8 cellular contexts compared by ENCODE assay signal in genomic region chr11:128726464-128727139, GRCh38. TPM values are rescaled to one million over a fixed set of nuclear protein-coding genes. Genes with fewer than 3 reads are reported as not detected.
DNase-seq lines count a peak whose midpoint lies in the region; ATAC-seq and TF ChIP-seq lines count a peak whose summit lies in the region.

No MANE protein-coding gene starts in this region.

- H3K27ac ChIP-seq in trophoblast cell (ENCODE audit: low read depth, low read length) (no peak overlapping the region), ovary (no peak overlapping the region)

- H3K36me3 ChIP-seq in trophoblast cell (ENCODE audit: control insufficient read depth in 1 of 2, insufficient read depth in 2 of 2, low read length in 2 of 2) (no peaks in the 10 kb centered on the region), ovary (no peaks in the 10 kb centered on the region)

- TF ChIP-seq EP300 in ovary (IDR thresholded peaks at IDR 0.05) = no peak

- H3K4me1 Mint-ChIP-seq in activated CD4-positive, alpha-beta T cell treated with anti-CD3 and anti-CD28 coated beads, Interleukin-2, amount 10 ng/mL, durations not matched to agents 24 days and 14 days = peaks cover 88% of the 10 kb centered on the region
- peaks cover 88 to 99% (median 97%) of the 10 kb centered on the region in 3 donors for H3K4me1 Mint-ChIP-seq in naive B cell

- H2BK12ac ChIP-seq in trophoblast cell (ENCODE audit: low read length) = no peak overlapping the region

- no peaks in the 10 kb centered on the region for H3K9me3 ChIP-seq in trophoblast cell (ENCODE audit: insufficient read depth, low read depth, low read length)
- no peaks in the 10 kb centered on the region for H3K9me3 ChIP-seq in ovary

- H3K23ac ChIP-seq in trophoblast cell (ENCODE audit: low read length) = no peak overlapping the region

- TF ChIP-seq CTCF in ovary (IDR thresholded peaks at IDR 0.05) = no peak

- peak overlapping the region; percentile 83 for H3K27ac Mint-ChIP-seq in activated CD4-positive, alpha-beta T cell treated with anti-CD3 and anti-CD28 coated beads, Interleukin-2, amount 10 ng/mL, durations not matched to agents 24 days and 14 days
- H3K27ac Mint-ChIP-seq in naive B cell = peak overlapping the region; percentile 36 to 98 (median 95)

- H3K36me3 Mint-ChIP-seq in activated CD4-positive, alpha-beta T cell treated with anti-CD3 and anti-CD28 coated beads, Interleukin-2, amount 10 ng/mL, durations not matched to agents 24 days and 14 days (ENCODE audit: low read depth) = peaks cover 25% of the 10 kb centered on the region
- H3K36me3 Mint-ChIP-seq in naive B cell = peaks cover 14 to 17% of the 10 kb centered on the region in 2 donors

- intact Hi-C loops in activated CD4-positive, alpha-beta T cell treated with anti-CD3 and anti-CD28 coated beads, Interleukin-2, amount 10 ng/mL, durations not matched to agents 24 days and 14 days (cut with micrococcal nuclease) = loop anchor here (1.0 kb wide), 1 partner anchor 9 kb away; no protein-coding TSS in a partner anchor
- intact Hi-C loops in ovary (cut with DNase I) = no loop called here

- H3K4me3 Mint-ChIP-seq in activated CD4-positive, alpha-beta T cell treated with anti-CD3 and anti-CD28 coated beads, Interleukin-2, amount 10 ng/mL, durations not matched to agents 24 days and 14 days = peak overlapping the region; percentile 83
- H3K4me3 Mint-ChIP-seq in naive B cell = peak overlapping the region; percentile 80 to 93 (median 88)

- no peaks in the 10 kb centered on the region for H3K27me3 ChIP-seq in trophoblast cell (ENCODE audit: insufficient read depth, low read length)
- no peaks in the 10 kb centered on the region for H3K27me3 ChIP-seq in ovary

- H3K79me1 ChIP-seq in trophoblast cell (ENCODE audit: low read length) = no peaks in the 10 kb centered on the region

- H3K4me1 ChIP-seq in trophoblast cell (ENCODE audit: control insufficient read depth in 1 of 2, insufficient read depth in 2 of 2, low read length in 2 of 2) (peaks cover 0 to 2% of the 10 kb centered on the region in 2 experiments), ovary (ENCODE audit: insufficient read depth) (no peaks in the 10 kb centered on the region)

- H3K79me2 ChIP-seq in trophoblast cell (ENCODE audit: control insufficient read depth, insufficient read depth, low read length, poor library complexity) = no peaks in the 10 kb centered on the region

- H3K4me2 ChIP-seq in trophoblast cell (ENCODE audit: low read length) = no peak overlapping the region

- ATAC-seq in HG03378 (IDR thresholded peaks at IDR 0.05; ENCODE audit: unreplicated experiment) (peak; percentile 36), naive B cell (ENCODE audit: low read depth in 2 of 2) (peak; percentile 86 to 89)

- no peak overlapping the region for H4K8ac ChIP-seq in trophoblast cell (ENCODE audit: low read depth, low read length)

- H3K14ac ChIP-seq in trophoblast cell (ENCODE audit: low read length) = no peak overlapping the region

- H3K9ac ChIP-seq in trophoblast cell (ENCODE audit: low read length) = no peak overlapping the region

- H2AK5ac ChIP-seq in trophoblast cell (ENCODE audit: low read length) = no peak overlapping the region

- H2BK5ac ChIP-seq in trophoblast cell (ENCODE audit: low read depth, low read length, poor library complexity) = no peak overlapping the region

- no peak for TF ChIP-seq POLR2A in ovary (IDR thresholded peaks at IDR 0.05)

- H3K4me3 ChIP-seq in trophoblast cell (ENCODE audit: low read depth, low read length) (no peak overlapping the region), ovary (no peak overlapping the region)

- no peak overlapping the region for H2BK120ac ChIP-seq in trophoblast cell (ENCODE audit: insufficient read depth, low read length, poor library complexity)

- no CpG with 5 or more reads among the region's 8 CpGs for WGBS in trophoblast cell (ENCODE audit: extremely low coverage, insufficient coverage, insufficient read length)
- WGBS in ovary, 3 donors = 76 to 81% (median 80%) methylated on average over 8 of the region's 8 CpGs

- no peaks in the 10 kb centered on the region for H3K9me3 Mint-ChIP-seq in activated CD4-positive, alpha-beta T cell treated with anti-CD3 and anti-CD28 coated beads, Interleukin-2, amount 10 ng/mL, durations not matched to agents 24 days and 14 days
- peaks cover 0 to 4% (median 0%) of the 10 kb centered on the region in 7 donors for H3K9me3 Mint-ChIP-seq in naive B cell

- H3K18ac ChIP-seq in trophoblast cell (ENCODE audit: low read length) = no peak overlapping the region

- H3K27me3 Mint-ChIP-seq in activated CD4-positive, alpha-beta T cell treated with anti-CD3 and anti-CD28 coated beads, Interleukin-2, amount 10 ng/mL, durations not matched to agents 24 days and 14 days = no peaks in the 10 kb centered on the region
- H3K27me3 Mint-ChIP-seq in naive B cell = no peaks in the 10 kb centered on the region

- peak in 4 of 6 experiments; percentile 37 to 72 (median 70) for DNase-seq in stimulated activated naive CD4-positive, alpha-beta T cell (lab: John Stamatoyannopoulos, UW)
- DNase-seq in stimulated activated naive CD4-positive, alpha-beta T cell treated with Interleukin-2 at 50 U/mL for 16 hours (lab: John Stamatoyannopoulos, UW) = no peak
- peak; percentile 80 for DNase-seq in activated CD4-positive, alpha-beta T cell treated with anti-CD3 and anti-CD28 coated beads, Interleukin-2, amount 10 ng/mL, durations not matched to agents 24 days and 14 days
- DNase-seq in naive B cell (peak; percentile 80), trophoblast cell (no peak), HK-2 (ENCODE audit: unreplicated experiment) (no peak), ovary (no peak)

- H4K91ac ChIP-seq in trophoblast cell (ENCODE audit: low read depth, low read length) = no peak overlapping the region

- no peak overlapping the region for H2AFZ ChIP-seq in trophoblast cell (ENCODE audit: insufficient read depth, low read length, poor library complexity)

- H4K12ac ChIP-seq in trophoblast cell (ENCODE audit: low read depth, low read length) = no peak overlapping the region

- H3K4ac ChIP-seq in trophoblast cell (ENCODE audit: low read depth, low read length) = no peak overlapping the region

RNA-seq across cellular contexts. Expression of gene FLI1, which starts 32.7 kb away (rescaled TPM):
- total RNA-seq in activated CD4-positive, alpha-beta T cell treated with anti-CD3 and anti-CD28 coated beads, Interleukin-2, amount 10 ng/mL, durations not matched to agents 24 days and 14 days = 35.3 and 36.5 TPM in 2 replicates
- 100 to 1,000 TPM in 2 of 6 donors, 10 to 100 TPM in 4; 65.3 to 109 (median 88.3) TPM for polyA plus RNA-seq in naive B cell (ENCODE audit: low read depth in 6 of 6)
- polyA plus RNA-seq in trophoblast cell (2013) = 2.3 and 3.1 TPM in 2 replicates
- total RNA-seq in ovary = 10 to 100 TPM in 4 of 7 donors, 1 to 10 TPM in 3; 4.0 to 18.4 (median 12.1) TPM
- 10 to 100 TPM; 12.3 to 22.5 TPM for polyA plus RNA-seq in ovary

Comparison
In these comparisons a context has a peak if more than half of its experiments do, and no peak if none do; other contexts are left out.
1. DNase-seq: peak in stimulated activated naive CD4-positive, alpha-beta T cell (4 of 6), activated CD4-positive, alpha-beta T cell treated with anti-CD3 and anti-CD28 coated beads, Interleukin-2, amount 10 ng/mL, durations not matched to agents 24 days and 14 days (single experiment) and naive B cell (single experiment); none in stimulated activated naive CD4-positive, alpha-beta T cell treated with Interleukin-2 at 50 U/mL for 16 hours (single experiment), trophoblast cell (0 of 2), HK-2 (single experiment) and ovary (0 of 5).